ENCODE assay signal across 31 cellular contexts in the genomic region with DNA sequence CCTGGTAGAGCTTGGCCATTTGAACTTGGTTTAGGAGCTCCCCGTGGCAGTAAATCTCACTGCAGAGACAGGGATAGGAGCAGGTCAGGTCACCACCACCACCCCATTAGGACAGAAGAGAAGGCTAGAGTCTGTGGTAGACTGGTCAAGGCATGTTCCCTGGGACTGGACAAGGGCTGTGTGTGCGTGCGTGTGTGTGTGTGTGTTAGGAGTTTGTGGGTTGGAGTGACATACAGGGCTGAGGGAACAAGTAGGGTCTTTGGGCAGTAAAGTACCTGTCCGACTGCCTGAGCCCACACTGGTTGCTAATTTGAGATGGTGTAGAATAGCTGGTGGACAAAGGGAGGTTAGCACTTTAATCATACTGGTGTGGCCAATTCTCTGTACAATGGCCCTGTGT. TPM values are rescaled to one million over a fixed set of nuclear protein-coding genes. Genes with fewer than 3 reads are reported as not detected.
A peak's percentile ranks its signal among the peaks of the same experiment; 100 is the strongest.
DNase-seq lines count a peak whose midpoint lies in the region; ATAC-seq, FAIRE-seq and TF ChIP-seq lines count a peak whose summit lies in the region.
"Had no signal": no experiment of that assay in that cellular context is flagged by ENCODE, and none has a peak within 500 bp of the region (broad histone marks: within the 10 kb centered on the region; RNA-seq: fewer than 3 reads in every experiment).

No MANE protein-coding gene starts in this region.

- BruUV-seq in K562 (replicated peaks; lab: Mats Ljungman, UMichigan), result no TSS peak

- DNase-seq in HTR-8/SVneo (ENCODE audit: insufficient read length, low spot score) (no peak), K562 (ENCODE audit: extremely low read depth in 1 of 4, low spot score in 3 of 4) (no peak), mesendoderm (no peak), posterior vena cava (ENCODE audit: low spot score) (peak; percentile 65), NOMO-1 treated with dmso at 0.1 percent for 144 hours (lab: John Stamatoyannopoulos, UW; ENCODE audit: unreplicated experiment) (no peak), GM12892 (ENCODE audit: insufficient read length) (no peak)
- DNase-seq in stimulated activated naive CD4-positive, alpha-beta T cell treated with Interleukin-2 at 50 U/mL for 16 hours (lab: John Stamatoyannopoulos, UW), result no peak
- DNase-seq: CD4-positive, CD25-positive, alpha-beta regulatory T cell; DMS153; GM23248; HCEC 1CT; KBM-7; MV-4-11; NCI-H1105; NCI-H146; NCI-H1930; NCI-H2107; NCI-H446; NCI-H524 treated with DMSO at 0.1 percent for 48 hours; NCI-H774; PC-3 had no signal

- TF ChIP-seq CTCF in K562 (IDR thresholded peaks at IDR 0.05 in 2 of 3, conservative IDR thresholded peaks at IDR 0.05 in 1 of 3; ENCODE audit: insufficient read depth in 2 of 3, low read depth in 1 of 3, low read length in 3 of 3), result no peak

- H2BK5ac ChIP-seq in mesendoderm (ENCODE audit: low read length), result no peak overlapping the region

- H4K5ac ChIP-seq in mesendoderm (ENCODE audit: low read length), result no peak overlapping the region

- H3K27ac ChIP-seq in K562 (ENCODE audit: extremely low read depth, low read depth, low read length), result no peak overlapping the region
- H3K27ac ChIP-seq in mesendoderm (ENCODE audit: low read depth, low read length), result no peak overlapping the region
- H3K27ac ChIP-seq: BLaER1, GM23248, SJSA1 had no signal

- in situ Hi-C loops in K562 (cut with MboI), result no loop called here

- CTCF ChIA-PET in K562 (lab: Yijun Ruan, JAX; ENCODE audit: low intra/inter-chr PET ratio), result no interaction called here

- H3K9ac ChIP-seq in K562 (ENCODE audit: insufficient read depth in 1 of 2, low read depth in 2 of 2, low read length in 2 of 2) (no peak overlapping the region; a peak in 1 of 4 replicates), mesendoderm (ENCODE audit: low read length) (no peak overlapping the region)
- H3K9ac ChIP-seq: BLaER1, GM23248 had no signal

- no peak overlapping the region for H3K18ac ChIP-seq in mesendoderm (ENCODE audit: low read length)

- no peaks in the 10 kb centered on the region for H4K20me1 ChIP-seq in K562 (replicated peaks; ENCODE audit: control insufficient read depth, insufficient read depth, low read length)
- H4K20me1 ChIP-seq: BLaER1 had no signal

- H3K79me1 ChIP-seq in mesendoderm (ENCODE audit: low read length), result no peaks in the 10 kb centered on the region

- no peak for TF ChIP-seq RAD21 in K562 (CRISPR knock-in tag; conservative IDR thresholded peaks at IDR 0.05 in 1 of 2, IDR thresholded peaks at IDR 0.05 in 1 of 2)

- H3K9me1 ChIP-seq in K562 (ENCODE audit: control insufficient read depth, insufficient read depth, low read length), result peaks cover 6% of the 10 kb centered on the region

- H3K4me1 ChIP-seq in K562 (replicated peaks in 1 of 2; ENCODE audit: control insufficient read depth in 2 of 2, insufficient read depth in 2 of 2, low read length in 2 of 2) (peaks cover 2 to 28% of the 10 kb centered on the region in 2 experiments; a peak in 3 of 5 replicates), mesendoderm (ENCODE audit: control insufficient read depth, low read depth, low read length) (peaks cover 24% of the 10 kb centered on the region)

- no peak overlapping the region for H3K4me3 ChIP-seq in K562
- no peak overlapping the region for H3K4me3 ChIP-seq in mesendoderm (ENCODE audit: low read length)
- H3K4me3 ChIP-seq: BLaER1, GM23248, SJSA1 had no signal

- POLR2A ChIA-PET in K562 (lab: Yijun Ruan, JAX), result interaction anchor here (0.6 to 1.0 kb wide), 3 partner anchors 55 to 365 kb away, joined by 3 to 4 read pairs (median 3); no protein-coding TSS in a partner anchor

- 30% methylated on average over 4 of the region's 4 CpGs for WGBS in K562 (ENCODE audit: insufficient coverage, low coverage, missing lambda C conversion rate)
- no CpG with 5 or more reads among the region's 4 CpGs for WGBS in mesendoderm (ENCODE audit: extremely low coverage, insufficient coverage, low lambda C conversion rate)

- no peak for TF ChIP-seq EP300 in K562 (IDR thresholded peaks at IDR 0.05; ENCODE audit: low read length)

- ATAC-seq in K562 (no peak), HG02938 (IDR thresholded peaks at IDR 0.05; ENCODE audit: unreplicated experiment) (no peak)
- ATAC-seq: HepG2, PC-3 had no signal

- TF ChIP-seq POLR2A in K562 (conservative IDR thresholded peaks at IDR 0.05), result no peak
- TF ChIP-seq POLR2A in GM12892 (IDR thresholded peaks at IDR 0.05; ENCODE audit: low read depth, low read length), result no peak

- no peak overlapping the region for H4K8ac ChIP-seq in mesendoderm (ENCODE audit: low read depth, low read length)

- H2AFZ ChIP-seq in K562 (ENCODE audit: low read depth, low read length), result no peak overlapping the region
- H2AFZ ChIP-seq: GM23248 had no signal

- no peak overlapping the region for H2BK120ac ChIP-seq in mesendoderm (ENCODE audit: low read depth, low read length)

- peak overlapping the region; percentile 36 for H3K56ac ChIP-seq in mesendoderm (ENCODE audit: low read length)

- no peaks in the 10 kb centered on the region for H3K36me3 ChIP-seq in K562 (ENCODE audit: control insufficient read depth, insufficient read depth, low read length)
- H3K36me3 ChIP-seq in mesendoderm (ENCODE audit: control insufficient read depth, insufficient read depth, low read length), result no peaks in the 10 kb centered on the region
- H3K36me3 ChIP-seq: BLaER1 had no signal

- no peak overlapping the region for H3K4ac ChIP-seq in mesendoderm (ENCODE audit: low read depth, low read length)

- FAIRE-seq in HTR-8/SVneo (lab: Jason Lieb, UNC), result peak; percentile 52
- FAIRE-seq in K562 (lab: Jason Lieb, UNC), result no peak
- FAIRE-seq in GM12892 (lab: Jason Lieb, UNC), result no peak
- FAIRE-seq: A204.1, HepG2 had no signal

- H3K23ac ChIP-seq in mesendoderm (ENCODE audit: low read length), result no peak overlapping the region

- H3K4me2 ChIP-seq in K562 (ENCODE audit: insufficient read depth, low read length) (no peak overlapping the region), mesendoderm (ENCODE audit: low read length) (no peak overlapping the region)
- H3K4me2 ChIP-seq: BLaER1 had no signal

- H3K79me2 ChIP-seq in K562 (ENCODE audit: control insufficient read depth, insufficient read depth, low read length), result no peaks in the 10 kb centered on the region
- no peaks in the 10 kb centered on the region for H3K79me2 ChIP-seq in mesendoderm (ENCODE audit: control insufficient read depth, insufficient read depth, low read length)

- intact Hi-C loops in K562 (cut with micrococcal nuclease), result no loop called here
- intact Hi-C loops in posterior vena cava (cut with DNase I), result no loop called here

- no peak overlapping the region for H2BK15ac ChIP-seq in mesendoderm (replicated peaks; ENCODE audit: low read depth)

- no peak overlapping the region for H2AK5ac ChIP-seq in mesendoderm (ENCODE audit: low read length)

- H3K27me3 ChIP-seq in K562 (ENCODE audit: control insufficient read depth in 2 of 2, insufficient read depth in 2 of 2, low read length in 2 of 2), result no peaks in the 10 kb centered on the region
- no peaks in the 10 kb centered on the region for H3K27me3 ChIP-seq in mesendoderm (ENCODE audit: insufficient read depth, low read length, poor library complexity)
- H3K27me3 ChIP-seq: BLaER1, SJSA1 had no signal

- H3K9me3 ChIP-seq in K562 (replicated peaks; ENCODE audit: control insufficient read depth, insufficient read depth, low read depth, low read length), result no peaks in the 10 kb centered on the region
- H3K9me3 ChIP-seq: BLaER1, SJSA1 had no signal

RNA-seq across cellular contexts. Expression of gene TREH, which starts 16.1 kb away (rescaled TPM):
- total RNA-seq in K562 (2011; cell fraction: chromatin; rRNA removed; ENCODE audit: low replicate concordance), result not detected in 2 replicates
- not detected in 2 replicates for total RNA-seq in K562 (2011; cell fraction: nucleolus; rRNA removed)
- total RNA-seq in K562 (2011; cell fraction: nucleoplasm; rRNA removed), result not detected in 2 replicates
- total RNA-seq in K562 (2014; rRNA removed) (not detected in 2 replicates), K562 (2014; rRNA removed; fragmentation: Illumina TruSeq; extraction: Trizol) (not detected in 2 replicates), K562 (2015; rRNA removed; fragmentation: Illumina TruSeq; extraction: Trizol) (not detected in 2 replicates), K562 (2021) (not detected in 2 replicates), posterior vena cava (not detected)
- polyA plus RNA-seq in K562 (2011; rRNA removed) (not detected in 2 replicates), K562 (2014; fragmentation: Illumina TruSeq; extraction: Trizol) (not detected in 2 replicates), K562 (2014; fragmentation: Nextera tagmentation; extraction: Ambion mirVana) (under 1 TPM; 0.11 to 0.20 TPM), K562 (2014; rRNA removed) (0.09 TPM in 1 of 2 replicates, not detected in the other)
- not detected in 2 replicates for polyA plus RNA-seq in K562 (2011; cell fraction: cytosol; rRNA removed)
- polyA plus RNA-seq in K562 (2011; cell fraction: nucleus; rRNA removed), result not detected in 2 replicates
- 0.11 TPM in 1 of 2 replicates, not detected in the other for polyA plus RNA-seq in K562 (2012)
- not detected in 2 replicates for polyA minus RNA-seq in K562 (2011; rRNA and poly(A)+ RNA removed)
- not detected in 2 replicates for polyA minus RNA-seq in K562 (2011; cell fraction: cytosol; rRNA and poly(A)+ RNA removed)
- not detected in 2 replicates for polyA minus RNA-seq in K562 (2011; cell fraction: nucleus; rRNA and poly(A)+ RNA removed)
- polyA plus RNA-seq in mesendoderm (2013, experiment 1 of 2), result not detected
- polyA plus RNA-seq in mesendoderm (2013, experiment 2 of 2), result not detected
- polyA plus RNA-seq in GM12892 (2012; ENCODE audit: missing spikeins), result not detected
- total RNA-seq: CD4-positive, CD25-positive, alpha-beta regulatory T cell; GM23248; LHCN-M2; MCF 10A; PC-3; Right ventricle myocardium superior; RPMI7951; SJSA1 had no signal
- polyA plus RNA-seq: AG04450; CD4-positive, CD25-positive, alpha-beta regulatory T cell had no signal

RNA-seq across cellular contexts. Expression of gene PHLDB1, which starts 56.0 kb away (rescaled TPM):
- 88.0 and 200 TPM in 2 replicates for total RNA-seq in K562 (2011; cell fraction: chromatin; rRNA removed; ENCODE audit: low replicate concordance)
- 71.3 and 79.0 TPM in 2 replicates for total RNA-seq in K562 (2011; cell fraction: nucleolus; rRNA removed)
- 93.1 and 134 TPM in 2 replicates for total RNA-seq in K562 (2011; cell fraction: nucleoplasm; rRNA removed)
- total RNA-seq in K562 (2014; rRNA removed) (17.8 and 21.2 TPM in 2 replicates), K562 (2014; rRNA removed; fragmentation: Illumina TruSeq; extraction: Trizol) (7.7 and 8.5 TPM in 2 replicates), K562 (2015; rRNA removed; fragmentation: Illumina TruSeq; extraction: Trizol) (12.0 and 12.3 TPM in 2 replicates), K562 (2021) (27.0 and 28.7 TPM in 2 replicates), posterior vena cava (100 to 1,000 TPM; 155 to 201 TPM)
- polyA plus RNA-seq in K562 (2011; rRNA removed) (17.0 and 21.7 TPM in 2 replicates), K562 (2014; fragmentation: Illumina TruSeq; extraction: Trizol) (14.2 and 16.2 TPM in 2 replicates), K562 (2014; fragmentation: Nextera tagmentation; extraction: Ambion mirVana) (1 to 10 TPM; 2.0 to 3.1 TPM), K562 (2014; rRNA removed) (17.1 and 18.9 TPM in 2 replicates)
- 16.1 and 27.1 TPM in 2 replicates for polyA plus RNA-seq in K562 (2011; cell fraction: cytosol; rRNA removed)
- 62.2 and 110 TPM in 2 replicates for polyA plus RNA-seq in K562 (2011; cell fraction: nucleus; rRNA removed)
- 15.6 and 17.0 TPM in 2 replicates for polyA plus RNA-seq in K562 (2012)
- polyA minus RNA-seq in K562 (2011; rRNA and poly(A)+ RNA removed), result 24.4 and 29.0 TPM in 2 replicates
- polyA minus RNA-seq in K562 (2011; cell fraction: cytosol; rRNA and poly(A)+ RNA removed), result 20.1 and 22.6 TPM in 2 replicates
- polyA minus RNA-seq in K562 (2011; cell fraction: nucleus; rRNA and poly(A)+ RNA removed), result 34.6 and 34.9 TPM in 2 replicates
- polyA plus RNA-seq in mesendoderm (2013, experiment 1 of 2), result 35.1 TPM
- polyA plus RNA-seq in mesendoderm (2013, experiment 2 of 2), result 34.9 TPM
- not detected for polyA plus RNA-seq in GM12892 (2012; ENCODE audit: missing spikeins)
